17 cellular contexts compared by ENCODE assay signal in genomic region chr11:4982678-4983077, GRCh38. TPM values are rescaled to one million over a fixed set of nuclear protein-coding genes. Genes with fewer than 3 reads are reported as not detected.
A peak's percentile ranks its signal among the peaks of the same experiment; 100 is the strongest.
DNase-seq lines count a peak whose midpoint lies in the region; TF ChIP-seq lines count a peak whose summit lies in the region.
"Had no signal": no experiment of that assay in that cellular context is flagged by ENCODE, and none has a peak within 500 bp of the region (broad histone marks: within the 10 kb centered on the region; RNA-seq: fewer than 3 reads in every experiment).

No MANE protein-coding gene starts in this region.

- no peak overlapping the region for H3K27ac Mint-ChIP-seq in CD14-positive monocyte
- H3K27ac Mint-ChIP-seq: CD4-positive, alpha-beta T cell; CD8-positive, alpha-beta T cell had no signal

- H3K4me3 Mint-ChIP-seq in CD14-positive monocyte: no peak overlapping the region
- H3K4me3 Mint-ChIP-seq: CD4-positive, alpha-beta T cell; CD8-positive, alpha-beta T cell had no signal

- TF ChIP-seq CTCF in CD14-positive monocyte (IDR thresholded peaks at IDR 0.05): no peak

- intact Hi-C loops in CD14-positive monocyte (cut with micrococcal nuclease): no loop called here

- H3K9me3 Mint-ChIP-seq in CD14-positive monocyte: peaks cover 0 to 8% (median 3%) of the 10 kb centered on the region in 7 donors
- H3K9me3 Mint-ChIP-seq: CD8-positive, alpha-beta T cell had no signal

- peak; percentile 3 for DNase-seq in NCI-H146 (lab: John Stamatoyannopoulos, UW)
- DNase-seq in NCI-H146 treated with DMSO at 0.1 percent for 48 hours (lab: John Stamatoyannopoulos, UW; ENCODE audit: unreplicated experiment): no peak
- DNase-seq in NCI-H69 (lab: John Stamatoyannopoulos, UW): peak; percentile 30
- DNase-seq in NCI-H774 (lab: John Stamatoyannopoulos, UW): peak; percentile 10
- no peak for DNase-seq in hippocampal formation (lab: John Stamatoyannopoulos, UW)
- no peak for DNase-seq in CD14-positive monocyte (ENCODE audit: low spot score)
- DNase-seq: 8988T; ACHN; BE2C; C1 segment of cervical spinal cord; Caco-2; Calu3; CD4-positive, alpha-beta T cell; CD8-positive, alpha-beta T cell; DMS79 treated with DMSO at 0.1 percent for 48 hours; GF-D8 had no signal

- no peaks in the 10 kb centered on the region for H3K4me1 Mint-ChIP-seq in CD14-positive monocyte

- H3K27me3 Mint-ChIP-seq in CD14-positive monocyte (ENCODE audit: low read depth in 3 of 3): no peaks in the 10 kb centered on the region
- H3K27me3 Mint-ChIP-seq: CD4-positive, alpha-beta T cell had no signal

- H3K36me3 Mint-ChIP-seq in CD14-positive monocyte: no peaks in the 10 kb centered on the region
- H3K36me3 Mint-ChIP-seq: CD8-positive, alpha-beta T cell had no signal

RNA-seq across cellular contexts. Expression of gene OR51L1, which starts 12.0 kb away (rescaled TPM):
- polyA plus RNA-seq in CD14-positive monocyte: not detected
- polyA plus RNA-seq: AG04450 had no signal

RNA-seq across cellular contexts. Expression of gene OR51A2, which starts 27.2 kb away (rescaled TPM):
- not detected for polyA plus RNA-seq in CD14-positive monocyte
- polyA plus RNA-seq: AG04450 had no signal

RNA-seq across cellular contexts. Expression of gene OR51A4, which starts 35.3 kb away (rescaled TPM):
- not detected for polyA plus RNA-seq in CD14-positive monocyte
- polyA plus RNA-seq: AG04450 had no signal

RNA-seq across cellular contexts. Expression of gene OR51G1, which starts 58.5 kb away (rescaled TPM):
- polyA plus RNA-seq in CD14-positive monocyte: not detected
- polyA plus RNA-seq: AG04450 had no signal

Comparison
In these comparisons a context has a peak if more than half of its experiments do, and no peak if none do; other contexts are left out.
1. DNase-seq: peak in NCI-H146 (single experiment), NCI-H69 (single experiment) and NCI-H774 (single experiment); none in NCI-H146 treated with DMSO at 0.1 percent for 48 hours (single experiment), hippocampal formation (0 of 2) and CD14-positive monocyte (single experiment).